ENCODE assay signal across 15 cellular contexts in genomic region chr3:142663865-142664264, GRCh38.
"Had no signal": no experiment of that assay in that cellular context is flagged by ENCODE, and none has a peak within 500 bp of the region (broad histone marks: within the 10 kb centered on the region; RNA-seq: fewer than 3 reads in every experiment).

No MANE protein-coding gene starts in this region.

- H3K27ac ChIP-seq: brain microvascular endothelial cell, gastrocnemius medialis, heart right ventricle, left lung, right atrium auricular region, skin epidermis had no signal

- H3K36me3 ChIP-seq: brain microvascular endothelial cell, gastrocnemius medialis, heart right ventricle, left lung, right atrium auricular region had no signal

- H3K4me1 ChIP-seq: gastrocnemius medialis, heart right ventricle, left lung, right atrium auricular region had no signal

- H3K4me3 ChIP-seq: gastrocnemius medialis, heart right ventricle, left lung, right atrium auricular region, skin epidermis had no signal

- DNase-seq: activated CD4-positive, alpha-beta T cell treated with anti-CD3 and anti-CD28 coated beads, Interleukin-2, amount 50 U/mL, for 1 hour; activated CD8-positive, alpha-beta memory T cell treated with anti-CD3 and anti-CD28 coated beads for 24 hours; activated naive CD8-positive, alpha-beta T cell treated with anti-CD3 and anti-CD28 coated beads for 36 hours; amygdala; brain microvascular endothelial cell; erythroblast; gastrocnemius medialis; heart right ventricle; left lung; nucleus accumbens; stimulated activated CD4-positive, alpha-beta T cell treated with anti-CD3 and anti-CD28 coated beads, Interleukin-4, amount 100 ng/mL, for 24 hours; stimulated activated naive CD4-positive, alpha-beta T cell treated with Interleukin-2 at 50 U/mL for 16 hours had no signal

- ATAC-seq: gastrocnemius medialis; heart right ventricle; left lung; natural killer cell treated with Interleukin-12 subunit alpha and Interleukin-12 subunit beta and Interleukin-15 and Interleukin-18, amount 100 ng/mL, for 72 hours had no signal

- H3K27me3 ChIP-seq: brain microvascular endothelial cell, gastrocnemius medialis, heart right ventricle, left lung, right atrium auricular region had no signal

- H3K9me3 ChIP-seq: gastrocnemius medialis, heart right ventricle, left lung, right atrium auricular region had no signal
